Comparison of ENCODE assay signal across 9 cellular contexts in genomic region chr5:173614591-173614990, GRCh38. TPM values are rescaled to one million over a fixed set of nuclear protein-coding genes. Genes with fewer than 3 reads are reported as not detected.
DNase-seq lines count a peak whose midpoint lies in the region; TF ChIP-seq lines count a peak whose summit lies in the region.
"Had no signal": no experiment of that assay in that cellular context is flagged by ENCODE, and none has a peak within 500 bp of the region (broad histone marks: within the 10 kb centered on the region; RNA-seq: fewer than 3 reads in every experiment).

No MANE protein-coding gene starts in this region.

- H3K27ac ChIP-seq in CD8-positive, alpha-beta memory T cell (ENCODE audit: low read depth, low read length) = no peak overlapping the region
- H3K27ac ChIP-seq in MM.1S (ENCODE audit: low read length) (no peak overlapping the region), neural cell (ENCODE audit: low read length) (no peak overlapping the region), esophagus squamous epithelium (no peak overlapping the region), stomach (no peak overlapping the region), adrenal gland (no peak overlapping the region)

- no peaks in the 10 kb centered on the region for H3K9me3 Mint-ChIP-seq in CD8-positive, alpha-beta memory T cell
- no peaks in the 10 kb centered on the region for H3K9me3 Mint-ChIP-seq in chondrocyte (ENCODE audit: low read depth)

- peaks cover 30% of the 10 kb centered on the region for H3K4me1 ChIP-seq in CD8-positive, alpha-beta memory T cell (ENCODE audit: insufficient read depth, low read length)
- H3K4me1 ChIP-seq in MM.1S (ENCODE audit: low read length) = peaks cover 11% of the 10 kb centered on the region
- H3K4me1 ChIP-seq in esophagus squamous epithelium = peaks cover 11 to 50% (median 21%) of the 10 kb centered on the region in 3 donors
- H3K4me1 ChIP-seq in stomach = peaks cover 34 to 67% (median 45%) of the 10 kb centered on the region in 4 donors
- peaks cover 9 to 59% of the 10 kb centered on the region in 2 donors for H3K4me1 ChIP-seq in adrenal gland (replicated peaks in 1 of 2)

- H3K9me3 ChIP-seq in CD8-positive, alpha-beta memory T cell (ENCODE audit: low read length) = no peaks in the 10 kb centered on the region
- H3K9me3 ChIP-seq in MM.1S (replicated peaks; ENCODE audit: insufficient read depth, low read length) (no peaks in the 10 kb centered on the region), neural cell (ENCODE audit: low read length) (no peaks in the 10 kb centered on the region), esophagus squamous epithelium (no peaks in the 10 kb centered on the region), stomach (no peaks in the 10 kb centered on the region), adrenal gland (replicated peaks in 1 of 3) (no peaks in the 10 kb centered on the region)

- H3F3A ChIP-seq in MM.1S (ENCODE audit: insufficient read depth, low read length) (peaks cover 4% of the 10 kb centered on the region; the same call in 1 of the 2 replicates), neural cell (ENCODE audit: insufficient read depth, low read length, poor library complexity, severe bottlenecking) (peaks cover 3% of the 10 kb centered on the region)

- no peaks in the 10 kb centered on the region for H3K9me2 ChIP-seq in MM.1S (replicated peaks; ENCODE audit: insufficient read depth, low read length)
- no peaks in the 10 kb centered on the region for H3K9me2 ChIP-seq in neural cell (ENCODE audit: insufficient read depth, low read length)

- POLR2A ChIA-PET in CD8-positive, alpha-beta memory T cell (lab: Charles Lee) = no interaction called here

- TF ChIP-seq POLR2A in esophagus squamous epithelium (IDR thresholded peaks at IDR 0.05) = no peak
- no peak for TF ChIP-seq POLR2A in stomach (IDR thresholded peaks at IDR 0.05)
- TF ChIP-seq POLR2A in adrenal gland (IDR thresholded peaks at IDR 0.05) = no peak

- TF ChIP-seq RAD21 in neural cell (conservative IDR thresholded peaks at IDR 0.05) = no peak

- H2AFZ ChIP-seq in MM.1S (ENCODE audit: low read length) (no peak overlapping the region), neural cell (ENCODE audit: low read depth, low read length) (no peak overlapping the region)

- TF ChIP-seq EP300 in neural cell (conservative IDR thresholded peaks at IDR 0.05; ENCODE audit: poor library complexity, severe bottlenecking) = no peak
- TF ChIP-seq EP300 in stomach (IDR thresholded peaks at IDR 0.05) = no peak

- no peak overlapping the region for H3K4me3 ChIP-seq in CD8-positive, alpha-beta memory T cell (ENCODE audit: low read length)
- H3K4me3 ChIP-seq in MM.1S (ENCODE audit: low read length) = no peak overlapping the region
- peak overlapping the region; percentile 90 for H3K4me3 ChIP-seq in neural cell (ENCODE audit: low read length)
- peak overlapping the region in 1 of 4 donors; percentile 89 for H3K4me3 ChIP-seq in esophagus squamous epithelium
- H3K4me3 ChIP-seq in stomach = peak overlapping the region in 2 of 4 donors; percentile 87 to 95
- no peak overlapping the region for H3K4me3 ChIP-seq in adrenal gland

- CTCF ChIA-PET in CD8-positive, alpha-beta memory T cell (lab: Charles Lee) = interaction anchor here (0.9 to 9.2 kb wide), 5 partner anchors 276 to 359 kb away, joined by 3 to 108 read pairs (median 22); no protein-coding TSS in a partner anchor

- H3K27ac Mint-ChIP-seq in CD8-positive, alpha-beta memory T cell = peak overlapping the region in 5 of 8 donors; percentile 22 to 77 (median 63)
- no peak overlapping the region for H3K27ac Mint-ChIP-seq in chondrocyte (ENCODE audit: unreplicated experiment)

- peak overlapping the region in 4 of 7 donors; percentile 7 to 98 (median 74) for H3K4me3 Mint-ChIP-seq in CD8-positive, alpha-beta memory T cell
- peak overlapping the region; percentile 85 for H3K4me3 Mint-ChIP-seq in chondrocyte (ENCODE audit: unreplicated experiment)

- TF ChIP-seq CTCF in MM.1S (IDR thresholded peaks at IDR 0.05; ENCODE audit: low read length) = no peak
- TF ChIP-seq CTCF in chondrocyte (IDR thresholded peaks at IDR 0.05) = no peak
- TF ChIP-seq CTCF in neural cell (IDR thresholded peaks at IDR 0.05; ENCODE audit: poor library complexity, severe bottlenecking) = no peak
- no peak for TF ChIP-seq CTCF in esophagus squamous epithelium (IDR thresholded peaks at IDR 0.05)
- no peak for TF ChIP-seq CTCF in stomach (IDR thresholded peaks at IDR 0.05)
- no peak for TF ChIP-seq CTCF in adrenal gland (IDR thresholded peaks at IDR 0.05)

- H3K79me2 ChIP-seq in MM.1S (ENCODE audit: low read length) (peaks cover 67% of the 10 kb centered on the region), neural cell (replicated peaks; ENCODE audit: insufficient read depth, low read length) (peaks cover 53% of the 10 kb centered on the region)

- peaks cover 19% of the 10 kb centered on the region for H3K36me3 ChIP-seq in CD8-positive, alpha-beta memory T cell (ENCODE audit: insufficient read depth, low read length)
- H3K36me3 ChIP-seq in MM.1S (replicated peaks; ENCODE audit: insufficient read depth, low read length) (no peaks in the 10 kb centered on the region; the same call in 1 of the 2 replicates), neural cell (ENCODE audit: insufficient read depth, low read length) (peaks cover 8% of the 10 kb centered on the region), esophagus squamous epithelium (peaks cover 0 to 42% (median 0%) of the 10 kb centered on the region in 3 donors), stomach (peaks cover 9 to 41% (median 37%) of the 10 kb centered on the region in 4 donors), adrenal gland (replicated peaks in 1 of 2) (peaks cover 0 to 17% of the 10 kb centered on the region in 2 donors)

- H4K20me1 ChIP-seq in MM.1S (ENCODE audit: insufficient read depth, low read length) (no peaks in the 10 kb centered on the region), neural cell (ENCODE audit: insufficient read depth) (peaks cover 5% of the 10 kb centered on the region)

- WGBS in esophagus squamous epithelium, 2 donors = 85% methylated on average over 6 to 7 of the region's 7 CpGs
- 63 to 79% (median 76%) methylated on average over 7 of the region's 7 CpGs for WGBS in stomach, 5 donors
- WGBS in adrenal gland, 4 donors = 88 to 95% (median 89%) methylated on average over 7 of the region's 7 CpGs

- peaks cover 0 to 48% (median 12%) of the 10 kb centered on the region in 3 donors for H3K36me3 Mint-ChIP-seq in CD8-positive, alpha-beta memory T cell
- peaks cover 9% of the 10 kb centered on the region for H3K36me3 Mint-ChIP-seq in chondrocyte (ENCODE audit: low read depth)

- peaks cover 46 to 66% (median 65%) of the 10 kb centered on the region in 3 donors for H3K4me1 Mint-ChIP-seq in CD8-positive, alpha-beta memory T cell
- peaks cover 59% of the 10 kb centered on the region for H3K4me1 Mint-ChIP-seq in chondrocyte (ENCODE audit: low read depth)

- no peaks in the 10 kb centered on the region for H3K27me3 Mint-ChIP-seq in CD8-positive, alpha-beta memory T cell
- H3K27me3 Mint-ChIP-seq in chondrocyte (ENCODE audit: low read depth) = no peaks in the 10 kb centered on the region

- H3K4me2 ChIP-seq in MM.1S (ENCODE audit: low read depth, low read length) = peak overlapping the region; percentile 86; the same call in 1 of the 2 replicates
- H3K4me2 ChIP-seq in neural cell (ENCODE audit: low read length) = peak overlapping the region; percentile 100

- intact Hi-C loops in esophagus squamous epithelium (cut with DNase I) (no loop called here), stomach (cut with DNase I; ENCODE audit: low total_unique reads) (no loop called here), adrenal gland (cut with DNase I) (loop anchor here in 1 of 2 donors (5.0 kb wide), 1 partner anchor 368 kb away; no protein-coding TSS in a partner anchor)

- no peaks in the 10 kb centered on the region for H3K27me3 ChIP-seq in CD8-positive, alpha-beta memory T cell (ENCODE audit: insufficient read depth, low read length, poor library complexity, severe bottlenecking)
- H3K27me3 ChIP-seq in MM.1S (replicated peaks; ENCODE audit: insufficient read depth, low read length) (no peaks in the 10 kb centered on the region), neural cell (ENCODE audit: insufficient read depth, low read depth, low read length) (no peaks in the 10 kb centered on the region), esophagus squamous epithelium (no peaks in the 10 kb centered on the region), stomach (no peaks in the 10 kb centered on the region), adrenal gland (no peaks in the 10 kb centered on the region)

- no peak for DNase-seq in CD8-positive, alpha-beta memory T cell
- no peak for DNase-seq in MM.1S
- no peak for DNase-seq in chondrocyte (ENCODE audit: low spot score)
- no peak for DNase-seq in esophagus squamous epithelium (lab: John Stamatoyannopoulos, UW)
- DNase-seq in stomach = no peak
- no peak for DNase-seq in adrenal gland
- no peak for DNase-seq in occipital lobe (lab: John Stamatoyannopoulos, UW)
- DNase-seq: activated CD4-positive, alpha-beta T cell treated with anti-CD3 and anti-CD28 coated beads, Interleukin-2, amount 50 U/mL, for 1 hour had no signal

- no peak overlapping the region for H3K9ac ChIP-seq in MM.1S (ENCODE audit: low read length)
- no peak overlapping the region for H3K9ac ChIP-seq in neural cell (ENCODE audit: low read length)

TF ChIP-seq in neural cell, 6 proteins besides CTCF, POLR2A, EP300 and RAD21 (continues in another document):
- no peak for TF ChIP-seq TAF1 (IDR thresholded peaks at IDR 0.05; ENCODE audit: low read depth)
- no peak for TF ChIP-seq MXI1 (conservative IDR thresholded peaks at IDR 0.05; ENCODE audit: poor library complexity, severe bottlenecking)
- no peak for TF ChIP-seq EZH2 (IDR thresholded peaks at IDR 0.05; ENCODE audit: borderline replicate concordance, insufficient read depth, low read length, poor library complexity, severe bottlenecking)

RNA-seq across cellular contexts. Expression of gene BOD1, which starts 1.9 kb away (rescaled TPM):
- total RNA-seq in CD8-positive, alpha-beta memory T cell = 10 to 100 TPM; 23.0 to 25.1 TPM
- 17.1 TPM for polyA plus RNA-seq in CD8-positive, alpha-beta memory T cell
- total RNA-seq in chondrocyte = 62.0 to 71.6 TPM (median 70.9 TPM) in 3 replicates
- 178 and 206 TPM in 2 replicates for polyA plus RNA-seq in neural cell
- 103 TPM in 2 replicates for polyA minus RNA-seq in neural cell
- 10 to 100 TPM; 13.8 to 43.1 (median 20.2) TPM for total RNA-seq in esophagus squamous epithelium
- total RNA-seq in stomach = 10 to 100 TPM in 4 of 5 donors, 1 to 10 TPM in 1; 8.2 to 58.4 (median 19.4) TPM
- 10 to 100 TPM; 31.0 to 46.4 (median 33.7) TPM for polyA plus RNA-seq in stomach
- 10 to 100 TPM; 41.4 to 65.3 (median 54.2) TPM for total RNA-seq in adrenal gland
- polyA plus RNA-seq in adrenal gland = 10 to 100 TPM; 30.0 to 98.6 (median 35.2) TPM
- 63.2 TPM for total RNA-seq in occipital lobe
